7 cellular contexts compared by ENCODE assay signal in genomic region chr19:49690073-49690655, GRCh38. TPM values are rescaled to one million over a fixed set of nuclear protein-coding genes. Genes with fewer than 3 reads are reported as not detected.
A peak's percentile ranks its signal among the peaks of the same experiment; 100 is the strongest.
DNase-seq lines count a peak whose midpoint lies in the region; ATAC-seq, FAIRE-seq and TF ChIP-seq lines count a peak whose summit lies in the region.

No MANE protein-coding gene starts in this region.

- ATAC-seq in stimulated activated naive CD8-positive, alpha-beta T cell treated with anti-CD3 and anti-CD28 coated beads, Interleukin-15, amount 100 ng/mL, for 72 hours: no peak
- ATAC-seq in HG02981 (IDR thresholded peaks at IDR 0.05; ENCODE audit: unreplicated experiment): no peak

- 84% methylated on average over 39 of the region's 39 CpGs for WGBS in HUES64

- intact Hi-C loops in kidney (cut with DNase I): no loop called here

- TF ChIP-seq CTCF in astrocyte of the cerebellum (IDR thresholded peaks at IDR 0.05; ENCODE audit: low read depth, low read length, missing control alignments): no peak
- TF ChIP-seq CTCF in kidney (IDR thresholded peaks at IDR 0.05; ENCODE audit: borderline replicate concordance, extremely low read depth, insufficient read depth): no peak

- no peak overlapping the region for H3K27ac Mint-ChIP-seq in stimulated activated naive CD8-positive, alpha-beta T cell treated with anti-CD3 and anti-CD28 coated beads, Interleukin-15, amount 100 ng/mL, for 72 hours

- H3K4me3 ChIP-seq in HUES64 (ENCODE audit: low read length) (peak overlapping the region; percentile 67), astrocyte of the cerebellum (ENCODE audit: low read depth, low read length) (peak overlapping the region; percentile 45), kidney (ENCODE audit: low read length in 2 of 2) (peak overlapping the region; percentile 58 to 62)

- H3K36me3 ChIP-seq in HUES64 (ENCODE audit: insufficient read depth, low read length): peaks cover 38% of the 10 kb centered on the region
- H3K36me3 ChIP-seq in kidney (ENCODE audit: control insufficient read depth in 1 of 2, insufficient read depth in 2 of 2, low read length in 2 of 2): peaks cover 7 to 8% of the 10 kb centered on the region in 2 donors

- in situ Hi-C loops in astrocyte of the cerebellum (cut with HindIII; ENCODE audit: low sequenced_read_pairs): no loop called here

- H3K9me3 Mint-ChIP-seq in stimulated activated naive CD8-positive, alpha-beta T cell treated with anti-CD3 and anti-CD28 coated beads, Interleukin-15, amount 100 ng/mL, for 72 hours: no peaks in the 10 kb centered on the region

- peak overlapping the region; percentile 84 to 90 for H3K4me3 Mint-ChIP-seq in stimulated activated naive CD8-positive, alpha-beta T cell treated with anti-CD3 and anti-CD28 coated beads, Interleukin-15, amount 100 ng/mL, for 72 hours

- DNase-seq in astrocyte of the cerebellum (ENCODE audit: low read depth) (no peak), kidney (peak; percentile 77), cerebellar cortex (ENCODE audit: low spot score) (no peak), iPS-NIHi7 (ENCODE audit: extremely low spot score) (no peak)
- DNase-seq in stimulated activated naive CD8-positive, alpha-beta T cell treated with anti-CD3 and anti-CD28 coated beads, Interleukin-15, amount 100 ng/mL, for 72 hours: no peak

- peaks cover 29% of the 10 kb centered on the region for H3K27me3 Mint-ChIP-seq in stimulated activated naive CD8-positive, alpha-beta T cell treated with anti-CD3 and anti-CD28 coated beads, Interleukin-15, amount 100 ng/mL, for 72 hours

- no peaks in the 10 kb centered on the region for H3K27me3 ChIP-seq in HUES64 (ENCODE audit: insufficient read depth, low read length)

- no peak for FAIRE-seq in kidney (lab: Jason Lieb, UNC)

- H3K27ac ChIP-seq in HUES64 (ENCODE audit: low read depth, low read length) (peak overlapping the region; percentile 78), kidney (ENCODE audit: low read depth in 2 of 2, low read length in 2 of 2) (no peak overlapping the region)

- H3K4me1 ChIP-seq in HUES64 (ENCODE audit: insufficient read depth, low read length): peaks cover 6% of the 10 kb centered on the region
- peaks cover 6 to 20% of the 10 kb centered on the region in 2 donors for H3K4me1 ChIP-seq in kidney (ENCODE audit: control insufficient read depth in 1 of 2, insufficient read depth in 1 of 2, low read depth in 1 of 2, low read length in 2 of 2)

- peaks cover 62% of the 10 kb centered on the region for H3K4me1 Mint-ChIP-seq in stimulated activated naive CD8-positive, alpha-beta T cell treated with anti-CD3 and anti-CD28 coated beads, Interleukin-15, amount 100 ng/mL, for 72 hours

- H3K9me3 ChIP-seq in HUES64 (ENCODE audit: insufficient read depth, low read depth, low read length) (no peaks in the 10 kb centered on the region), kidney (ENCODE audit: control insufficient read depth in 1 of 2, low read length in 2 of 2) (no peaks in the 10 kb centered on the region)

- H3K9ac ChIP-seq in HUES64 (ENCODE audit: low read depth, low read length): peak overlapping the region; percentile 73
- H3K9ac ChIP-seq in kidney (ENCODE audit: low read length in 2 of 2): peak overlapping the region; percentile 46 to 55

RNA-seq across cellular contexts. Expression of gene CPT1C, which starts 0.8 kb away (rescaled TPM):
- polyA plus RNA-seq in HUES64 (2013, experiment 1 of 2): 19.7 TPM
- polyA plus RNA-seq in HUES64 (2013, experiment 2 of 2): 26.9 TPM
- total RNA-seq in kidney: 6.0 TPM
- 2.6 TPM for polyA plus RNA-seq in kidney (ENCODE audit: insufficient read depth, low read depth, low replicate concordance)

RNA-seq across cellular contexts. Expression of gene ADM5, which starts 0.8 kb away (rescaled TPM):
- 5.7 TPM for polyA plus RNA-seq in HUES64 (2013, experiment 1 of 2)
- 3.1 TPM for polyA plus RNA-seq in HUES64 (2013, experiment 2 of 2)
- total RNA-seq in kidney: 2.1 TPM
- polyA plus RNA-seq in kidney (ENCODE audit: insufficient read depth, low read depth, low replicate concordance): 0.60 TPM

RNA-seq across cellular contexts. Expression of gene PRMT1, which starts 13.1 kb away (rescaled TPM):
- 545 TPM for polyA plus RNA-seq in HUES64 (2013, experiment 1 of 2)
- polyA plus RNA-seq in HUES64 (2013, experiment 2 of 2): 504 TPM
- total RNA-seq in kidney: 119 TPM
- 131 TPM for polyA plus RNA-seq in kidney (ENCODE audit: insufficient read depth, low read depth, low replicate concordance)

RNA-seq across cellular contexts. Expression of gene BCL2L12, which starts 24.4 kb away (rescaled TPM):
- 107 TPM for polyA plus RNA-seq in HUES64 (2013, experiment 1 of 2)
- polyA plus RNA-seq in HUES64 (2013, experiment 2 of 2): 100 TPM
- total RNA-seq in kidney: 14.4 TPM
- 13.5 TPM for polyA plus RNA-seq in kidney (ENCODE audit: insufficient read depth, low read depth, low replicate concordance)

RNA-seq across cellular contexts. Expression of gene IRF3, which starts 24.5 kb away (rescaled TPM):
- 64.1 TPM for polyA plus RNA-seq in HUES64 (2013, experiment 1 of 2)
- 57.6 TPM for polyA plus RNA-seq in HUES64 (2013, experiment 2 of 2)
- 84.9 TPM for total RNA-seq in kidney
- polyA plus RNA-seq in kidney (ENCODE audit: insufficient read depth, low read depth, low replicate concordance): 64.5 TPM
